9 cellular contexts compared by ENCODE assay signal in the genomic region with DNA sequence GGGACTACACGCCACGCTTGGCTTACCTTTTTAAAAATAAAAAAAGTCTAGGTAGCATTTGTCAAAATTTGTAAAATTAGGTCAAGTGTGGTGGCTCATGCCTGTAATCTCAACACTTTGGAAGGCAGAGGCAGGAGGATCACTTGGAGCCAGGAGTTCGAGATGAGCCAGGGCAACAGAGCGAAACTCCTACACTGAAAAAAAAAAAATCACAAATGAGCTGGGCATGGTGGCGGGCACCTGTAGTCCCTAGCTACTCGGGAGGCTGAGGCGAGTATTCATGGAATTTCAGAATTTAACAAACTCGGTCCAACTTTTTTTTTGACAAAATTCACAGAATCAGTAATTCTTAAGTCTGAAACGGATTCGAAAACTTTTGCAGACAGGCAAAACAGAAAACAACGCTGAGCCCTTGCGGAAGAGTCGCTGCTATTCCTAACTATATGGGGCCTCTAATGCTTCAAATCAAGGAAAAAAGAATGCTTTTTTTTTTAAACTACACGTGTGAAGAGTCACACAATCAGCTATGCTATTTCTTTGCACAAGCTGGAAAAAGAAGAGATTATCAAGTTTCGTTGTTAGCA.
A peak's percentile ranks its signal among the peaks of the same experiment; 100 is the strongest.
DNase-seq lines count a peak whose midpoint lies in the region; ATAC-seq and TF ChIP-seq lines count a peak whose summit lies in the region.
"Had no signal": no experiment of that assay in that cellular context is flagged by ENCODE, and none has a peak within 500 bp of the region (broad histone marks: within the 10 kb centered on the region; RNA-seq: fewer than 3 reads in every experiment).

No MANE protein-coding gene starts in this region.

- 59% methylated on average over 15 of the region's 15 CpGs for WGBS in right lobe of liver (ENCODE audit: insufficient coverage, low coverage, low lambda C conversion rate, missing lambda C conversion rate)
- 77% methylated on average over 15 of the region's 15 CpGs for WGBS in thymus

- intact Hi-C loops in ascending aorta (cut with DNase I), result loop anchor here (2.0 to 5.0 kb wide), 2 partner anchors 59 to 330 kb away; partner anchors contain the start of gene TMEM181
- intact Hi-C loops in right lobe of liver (cut with DNase I), result no loop called here
- intact Hi-C loops in left colon (cut with DNase I, micrococcal nuclease), result no loop called here

- H3K9me3 ChIP-seq in ascending aorta (no peaks in the 10 kb centered on the region), right lobe of liver (no peaks in the 10 kb centered on the region), thymus (ENCODE audit: control insufficient read depth) (no peaks in the 10 kb centered on the region)

- no peak for TF ChIP-seq POLR2A in right lobe of liver (IDR thresholded peaks at IDR 0.05)

- peak overlapping the region; percentile 87 for H3K27ac Mint-ChIP-seq in activated CD8-positive, alpha-beta memory T cell treated with anti-CD3 and anti-CD28 coated beads, Interleukin-2, amount 10 ng/mL, durations not matched to agents 7 days and 5 days

- H3K4me1 ChIP-seq in ascending aorta, result peaks cover 0 to 5% of the 10 kb centered on the region in 2 donors
- peaks cover 0 to 16% (median 1%) of the 10 kb centered on the region in 4 donors for H3K4me1 ChIP-seq in right lobe of liver
- H3K4me1 ChIP-seq in thymus (ENCODE audit: control insufficient read depth, insufficient read depth, low read length), result peaks cover 8% of the 10 kb centered on the region

- no peaks in the 10 kb centered on the region for H3K36me3 Mint-ChIP-seq in activated CD8-positive, alpha-beta memory T cell treated with anti-CD3 and anti-CD28 coated beads, Interleukin-2, amount 10 ng/mL, durations not matched to agents 7 days and 5 days

- peaks cover 9% of the 10 kb centered on the region for H3K27me3 Mint-ChIP-seq in activated CD8-positive, alpha-beta memory T cell treated with anti-CD3 and anti-CD28 coated beads, Interleukin-2, amount 10 ng/mL, durations not matched to agents 7 days and 5 days

- H3K27ac ChIP-seq in ascending aorta (peak overlapping the region; percentile 85 to 94), right lobe of liver (peak overlapping the region; percentile 12 to 86 (median 69)), thymus (ENCODE audit: low read depth) (no peak overlapping the region)

- peak overlapping the region; percentile 84 to 87 for H3K4me3 ChIP-seq in ascending aorta
- H3K4me3 ChIP-seq in right lobe of liver, result peak overlapping the region; percentile 46 to 73 (median 61)
- peak overlapping the region; percentile 99 for H3K4me3 ChIP-seq in thymus (ENCODE audit: low read length)

- H3K4me3 Mint-ChIP-seq in activated CD8-positive, alpha-beta memory T cell treated with anti-CD3 and anti-CD28 coated beads, Interleukin-2, amount 10 ng/mL, durations not matched to agents 7 days and 5 days, result peak overlapping the region; percentile 84

- TF ChIP-seq CTCF in ascending aorta (IDR thresholded peaks at IDR 0.05) (no peak), right lobe of liver (IDR thresholded peaks at IDR 0.05) (no peak)

- no peaks in the 10 kb centered on the region for H3K27me3 ChIP-seq in ascending aorta
- no peaks in the 10 kb centered on the region for H3K27me3 ChIP-seq in right lobe of liver
- H3K27me3 ChIP-seq in thymus (ENCODE audit: control insufficient read depth, insufficient read depth), result no peaks in the 10 kb centered on the region

- peaks cover 22% of the 10 kb centered on the region for H3K4me1 Mint-ChIP-seq in activated CD8-positive, alpha-beta memory T cell treated with anti-CD3 and anti-CD28 coated beads, Interleukin-2, amount 10 ng/mL, durations not matched to agents 7 days and 5 days

- DNase-seq in activated CD8-positive, alpha-beta memory T cell treated with anti-CD3 and anti-CD28 coated beads, Interleukin-2, amount 10 ng/mL, durations not matched to agents 7 days and 5 days, result no peak
- no peak for DNase-seq in activated CD8-positive, alpha-beta memory T cell treated with anti-CD3 and anti-CD28 coated beads, Interleukin-2, amount 50 U/mL, for 4 hours
- DNase-seq in ascending aorta (ENCODE audit: low spot score in 2 of 2) (no peak), right lobe of liver (no peak), left colon (no peak), OCI-M1 (lab: John Stamatoyannopoulos, UW) (no peak)
- DNase-seq: KG1 had no signal

- H3K9me3 Mint-ChIP-seq in activated CD8-positive, alpha-beta memory T cell treated with anti-CD3 and anti-CD28 coated beads, Interleukin-2, amount 10 ng/mL, durations not matched to agents 7 days and 5 days (ENCODE audit: low read depth), result no peaks in the 10 kb centered on the region

- no peak for ATAC-seq in activated CD8-positive, alpha-beta memory T cell treated with anti-CD3 and anti-CD28 coated beads, Interleukin-2, amount 10 ng/mL, durations not matched to agents 7 days and 5 days
- no peak for ATAC-seq in right lobe of liver
- no peak for ATAC-seq in left colon
- ATAC-seq in HG02678 (IDR thresholded peaks at IDR 0.05; ENCODE audit: unreplicated experiment), result no peak

- no peaks in the 10 kb centered on the region for H3K36me3 ChIP-seq in ascending aorta
- no peaks in the 10 kb centered on the region for H3K36me3 ChIP-seq in right lobe of liver
- no peaks in the 10 kb centered on the region for H3K36me3 ChIP-seq in thymus (ENCODE audit: control insufficient read depth, insufficient read depth)

- CTCF ChIA-PET in activated CD8-positive, alpha-beta memory T cell treated with anti-CD3 and anti-CD28 coated beads, Interleukin-2, amount 10 ng/mL, durations not matched to agents 7 days and 5 days (lab: Charles Lee), result interaction anchor here (0.7 to 1.5 kb wide), 6 partner anchors 10 to 288 kb away, joined by 3 to 14 read pairs (median 3); no protein-coding TSS in a partner anchor
